Comparison of ENCODE assay signal across 8 cellular contexts in genomic region chr2:99140860-99141109, GRCh38. TPM values are rescaled to one million over a fixed set of nuclear protein-coding genes. Genes with fewer than 3 reads are reported as not detected.
A peak's percentile ranks its signal among the peaks of the same experiment; 100 is the strongest.
DNase-seq lines count a peak whose midpoint lies in the region; ATAC-seq and TF ChIP-seq lines count a peak whose summit lies in the region.

No MANE protein-coding gene starts in this region.

- peak overlapping the region; percentile 99 for H2AFZ ChIP-seq in Loucy (ENCODE audit: low read length)

- H3F3A ChIP-seq in Loucy (ENCODE audit: low read depth), result no peaks in the 10 kb centered on the region

- H3K4me3 ChIP-seq in Loucy (ENCODE audit: low read length, poor library complexity, severe bottlenecking) (peak overlapping the region; percentile 90), choroid plexus epithelial cell (ENCODE audit: low read depth, low read length) (peak overlapping the region; percentile 90), mucosa of rectum (ENCODE audit: low read length in 2 of 2) (peak overlapping the region; percentile 95 to 98)

- H3K9ac ChIP-seq in Loucy (ENCODE audit: low read depth, low read length, poor library complexity, severe bottlenecking), result peak overlapping the region; percentile 73
- peak overlapping the region; percentile 93 to 99 for H3K9ac ChIP-seq in mucosa of rectum (ENCODE audit: low read depth in 1 of 2, low read length in 2 of 2)

- H3K9me3 ChIP-seq in Loucy (ENCODE audit: insufficient read depth, low read depth, low read length) (no peaks in the 10 kb centered on the region), mucosa of rectum (ENCODE audit: control insufficient read depth in 2 of 2, low read length in 2 of 2) (no peaks in the 10 kb centered on the region)

- H3K36me3 ChIP-seq in Loucy (ENCODE audit: insufficient read depth, low read length), result no peaks in the 10 kb centered on the region
- H3K36me3 ChIP-seq in mucosa of rectum (ENCODE audit: control insufficient read depth in 2 of 2, insufficient read depth in 2 of 2, low read length in 2 of 2), result no peaks in the 10 kb centered on the region

- DNase-seq in choroid plexus epithelial cell (ENCODE audit: low read depth) (no peak), NCI-H2196 treated with DMSO at 0.1 percent for 48 hours (lab: John Stamatoyannopoulos, UW; ENCODE audit: unreplicated experiment) (no peak), A172 (ENCODE audit: low spot score) (no peak)
- DNase-seq in activated CD4-positive, CD25-positive, alpha-beta regulatory T cell (lab: John Stamatoyannopoulos, UW), result no peak

- TF ChIP-seq POLR2A in GM10847 (IDR thresholded peaks at IDR 0.05; ENCODE audit: extremely low read depth, insufficient read length), result peak; percentile 91

- peak overlapping the region; percentile 95 to 99 for H3K27ac ChIP-seq in mucosa of rectum (ENCODE audit: low read depth in 2 of 2, low read length in 2 of 2)

- TF ChIP-seq CTCF in Loucy (conservative IDR thresholded peaks at IDR 0.05; ENCODE audit: low read length) (no peak), choroid plexus epithelial cell (conservative IDR thresholded peaks at IDR 0.05; ENCODE audit: low read depth, low read length) (no peak)

- H4K20me1 ChIP-seq in Loucy (ENCODE audit: insufficient read depth, low read length, poor library complexity, severe bottlenecking), result no peaks in the 10 kb centered on the region

- peak overlapping the region; percentile 95 for H3K4me2 ChIP-seq in Loucy (ENCODE audit: low read depth, low read length, poor library complexity, severe bottlenecking)

- H3K4me1 ChIP-seq in Loucy (ENCODE audit: insufficient read depth, low read length, poor library complexity, severe bottlenecking) (peaks cover 12% of the 10 kb centered on the region), mucosa of rectum (ENCODE audit: control insufficient read depth in 2 of 2, insufficient read depth in 2 of 2, low read length in 2 of 2) (peaks cover 8 to 12% of the 10 kb centered on the region in 2 donors)

- H3K27me3 ChIP-seq in Loucy (ENCODE audit: insufficient read depth, low read length, poor library complexity, severe bottlenecking) (no peaks in the 10 kb centered on the region), mucosa of rectum (ENCODE audit: control insufficient read depth in 2 of 2, insufficient read depth in 2 of 2, low read length in 2 of 2) (no peaks in the 10 kb centered on the region)

- peak; percentile 31 for ATAC-seq in GM21737 (IDR thresholded peaks at IDR 0.05; ENCODE audit: unreplicated experiment)

- no peaks in the 10 kb centered on the region for H3K79me2 ChIP-seq in Loucy (ENCODE audit: insufficient read depth, low read length)

- no peaks in the 10 kb centered on the region for H3K9me2 ChIP-seq in Loucy (replicated peaks; ENCODE audit: low read depth, low read length)

RNA-seq across cellular contexts. Expression of gene C2orf15, which starts 0.7 kb away (rescaled TPM):
- total RNA-seq in A172 (2014; rRNA removed; shearing (Covaris generic)), result 1.0 and 1.4 TPM in 2 replicates

RNA-seq across cellular contexts. Expression of gene TSGA10, which starts 14.0 kb away (rescaled TPM):
- 2.0 and 4.0 TPM in 2 replicates for total RNA-seq in A172 (2014; rRNA removed; shearing (Covaris generic))

RNA-seq across cellular contexts. Expression of gene LIPT1, which starts 14.0 kb away (rescaled TPM):
- total RNA-seq in A172 (2014; rRNA removed; shearing (Covaris generic)), result 7.2 and 8.4 TPM in 2 replicates

RNA-seq across cellular contexts. Expression of gene MITD1, which starts 40.1 kb away (rescaled TPM):
- total RNA-seq in A172 (2014; rRNA removed; shearing (Covaris generic)), result 79.9 and 80.1 TPM in 2 replicates

RNA-seq across cellular contexts. Expression of gene MRPL30, which starts 40.2 kb away (rescaled TPM):
- 53.6 and 67.3 TPM in 2 replicates for total RNA-seq in A172 (2014; rRNA removed; shearing (Covaris generic))
